ENCODE assay signal across 22 cellular contexts in the genomic region with DNA sequence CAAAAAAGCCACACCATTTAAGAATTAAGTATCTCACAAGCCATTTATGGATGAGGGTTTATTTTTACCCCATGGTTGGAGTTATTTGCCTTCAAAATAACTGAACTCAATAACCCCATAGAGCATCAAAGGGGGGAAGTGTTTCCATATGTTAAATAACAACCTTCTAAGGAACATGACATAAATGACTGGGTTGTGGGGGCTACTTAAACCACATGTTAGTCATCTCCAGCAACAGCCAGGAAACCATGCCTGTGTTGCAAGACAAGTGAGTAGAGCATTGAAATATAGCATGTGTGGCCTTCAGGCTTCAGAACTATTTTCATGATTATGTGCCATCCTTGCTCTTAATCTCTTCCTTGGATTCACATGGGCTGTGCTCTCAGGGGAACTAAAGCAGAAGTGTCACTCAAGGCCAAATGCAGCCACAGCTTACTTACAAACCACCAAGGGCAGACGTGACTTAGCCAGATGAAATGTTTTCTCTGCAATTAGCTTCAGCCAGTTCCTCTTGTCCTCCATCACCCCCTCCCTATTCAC.
A peak's percentile ranks its signal among the peaks of the same experiment; 100 is the strongest.
DNase-seq lines count a peak whose midpoint lies in the region; FAIRE-seq and TF ChIP-seq lines count a peak whose summit lies in the region.
"Had no signal": no experiment of that assay in that cellular context is flagged by ENCODE, and none has a peak within 500 bp of the region (broad histone marks: within the 10 kb centered on the region; RNA-seq: fewer than 3 reads in every experiment).

No MANE protein-coding gene starts in this region.

- no peaks in the 10 kb centered on the region for H3K36me3 Mint-ChIP-seq in CD8-positive, alpha-beta memory T cell
- H3K36me3 Mint-ChIP-seq: CD14-positive monocyte had no signal

- no peaks in the 10 kb centered on the region for H3K9me3 ChIP-seq in CD8-positive, alpha-beta memory T cell (ENCODE audit: low read length)
- H3K9me3 ChIP-seq: SJSA1 had no signal

- H3K27ac ChIP-seq in CD8-positive, alpha-beta memory T cell (ENCODE audit: low read depth, low read length) = no peak overlapping the region
- H3K27ac ChIP-seq: RWPE1, SJSA1 had no signal

- H3K36me3 ChIP-seq in bronchial epithelial cell (ENCODE audit: control insufficient read depth, insufficient read depth, low read length) = no peaks in the 10 kb centered on the region
- H3K36me3 ChIP-seq in CD8-positive, alpha-beta memory T cell (ENCODE audit: insufficient read depth, low read length) = no peaks in the 10 kb centered on the region
- H3K36me3 ChIP-seq: SJSA1 had no signal

- H3K4me1 Mint-ChIP-seq in CD8-positive, alpha-beta memory T cell = no peaks in the 10 kb centered on the region
- H3K4me1 Mint-ChIP-seq: CD14-positive monocyte had no signal

- H3K9me3 Mint-ChIP-seq in CD8-positive, alpha-beta memory T cell = peaks cover 0 to 16% (median 5%) of the 10 kb centered on the region in 5 donors

- in situ Hi-C loops in KBM-7 (cut with MboI; ENCODE audit: low pct_unique_long_range_greater_than_20kb, low sequenced_read_pairs) = no loop called here

- CTCF ChIA-PET in GM10248 (lab: Yijun Ruan, JAX) = interaction anchor here (1.1 kb wide), 1 partner anchor 17 kb away, joined by 3 read pairs; no protein-coding TSS in a partner anchor
- CTCF ChIA-PET in CD8-positive, alpha-beta memory T cell (lab: Charles Lee) = no interaction called here

- no peak overlapping the region for H3K27ac Mint-ChIP-seq in CD8-positive, alpha-beta memory T cell
- H3K27ac Mint-ChIP-seq: CD14-positive monocyte had no signal

- H3K4me1 ChIP-seq in CD8-positive, alpha-beta memory T cell (ENCODE audit: insufficient read depth, low read length) = no peaks in the 10 kb centered on the region
- H3K4me1 ChIP-seq: SJSA1 had no signal

- no peak for TF ChIP-seq CTCF in bronchial epithelial cell (IDR thresholded peaks at IDR 0.05; ENCODE audit: insufficient read depth, low read length, severe bottlenecking)
- no peak for TF ChIP-seq CTCF in GM10248 (IDR thresholded peaks at IDR 0.05; ENCODE audit: control extremely low read depth, extremely low read depth, low read depth, missing control alignments)

- H3K4me3 ChIP-seq in bronchial epithelial cell (ENCODE audit: low read depth, low read length) = no peak overlapping the region
- no peak overlapping the region for H3K4me3 ChIP-seq in CD8-positive, alpha-beta memory T cell (ENCODE audit: low read length)
- H3K4me3 ChIP-seq: SJSA1 had no signal

- peaks cover 0 to 5% of the 10 kb centered on the region in 2 donors for H3K27me3 Mint-ChIP-seq in CD8-positive, alpha-beta memory T cell

- DNase-seq in GF-D8 (lab: John Stamatoyannopoulos, UW) (peak; percentile 14), KBM-7 (peak; percentile 37), NCI-H748 (lab: John Stamatoyannopoulos, UW; ENCODE audit: unreplicated experiment) (peak; percentile 57), bronchial epithelial cell (ENCODE audit: low read depth) (peak; percentile 20), GM10248 (ENCODE audit: extremely low spot score) (no peak), NCI-H1694 treated with DMSO at 0.1 percent for 48 hours (lab: John Stamatoyannopoulos, UW) (no peak)
- DNase-seq in CD8-positive, alpha-beta memory T cell = no peak
- DNase-seq: DMS 273 treated with DMSO at 0.1 percent for 48 hours, DND-41, GOT3, NCI-H1092, NCI-H1436 treated with DMSO at 0.1 percent for 48 hours, NCI-H2029 treated with DMSO at 0.1 percent for 48 hours, NCI-H2171 treated with DMSO at 0.1 percent for 48 hours, NCI-H446, NCI-H526 treated with DMSO at 0.1 percent for 48 hours, PC-3, SW 1271 had no signal

- FAIRE-seq in bronchial epithelial cell (lab: Jason Lieb, UNC) = no peak
- FAIRE-seq: GM19239 had no signal

- no peaks in the 10 kb centered on the region for H3K27me3 ChIP-seq in bronchial epithelial cell (ENCODE audit: control insufficient read depth, insufficient read depth, low read length)
- H3K27me3 ChIP-seq in CD8-positive, alpha-beta memory T cell (ENCODE audit: insufficient read depth, low read length, poor library complexity, severe bottlenecking) = no peaks in the 10 kb centered on the region
- H3K27me3 ChIP-seq: SJSA1 had no signal

- H3K4me3 Mint-ChIP-seq in CD8-positive, alpha-beta memory T cell = no peak overlapping the region
- H3K4me3 Mint-ChIP-seq: CD14-positive monocyte had no signal

- POLR2A ChIA-PET in GM10248 (lab: Yijun Ruan, JAX) = no interaction called here
- POLR2A ChIA-PET in CD8-positive, alpha-beta memory T cell (lab: Charles Lee) = no interaction called here

Comparison
In these comparisons a context has a peak if more than half of its experiments do, and no peak if none do; other contexts are left out.
1. DNase-seq: peak in GF-D8 (single experiment), KBM-7 (single experiment), NCI-H748 (single experiment) and bronchial epithelial cell (single experiment); none in GM10248 (single experiment), NCI-H1694 treated with DMSO at 0.1 percent for 48 hours (single experiment) and CD8-positive, alpha-beta memory T cell (0 of 5).